In genomic region chr20:32678948-32679347, GRCh38 we compare ENCODE assay signal across 19 cellular contexts. TPM values are rescaled to one million over a fixed set of nuclear protein-coding genes. Genes with fewer than 3 reads are reported as not detected.
DNase-seq lines count a peak whose midpoint lies in the region; ATAC-seq and TF ChIP-seq lines count a peak whose summit lies in the region.
"Had no signal": no experiment of that assay in that cellular context is flagged by ENCODE, and none has a peak within 500 bp of the region (broad histone marks: within the 10 kb centered on the region; RNA-seq: fewer than 3 reads in every experiment).

No MANE protein-coding gene starts in this region.

- H3K27ac Mint-ChIP-seq in endodermal cell = no peak overlapping the region
- no peak overlapping the region for H3K27ac Mint-ChIP-seq in activated T-helper 17 cell treated with anti-CD3 and anti-CD28 coated beads, Interleukin-2, amount 50 U/mL, for 72 hours
- H3K27ac Mint-ChIP-seq: activated CD4-positive, alpha-beta T cell treated with anti-CD3 and anti-CD28 coated beads, Interleukin-2, amount 10 ng/mL, durations not matched to agents 7 days and 5 days; activated T-helper 2 cell treated with anti-CD3 and anti-CD28 coated beads, Interferon-gamma antibody, Interleukin-2, Interleukin-4, amounts not matched to agents 10 μg/mL and 5 μg/mL and 100 μg/mL, durations not matched to agents 14 hours and 24 hours and 36 hours; memory B cell; T-helper 17 cell had no signal

- DNase-seq in AG20443 (ENCODE audit: low spot score) (peak; percentile 83), LNCaP clone FGC (ENCODE audit: low read depth) (peak; percentile 23), cerebellum (ENCODE audit: low spot score) (peak; percentile 73), right lobe of liver (peak; percentile 90 to 93 (median 91)), endodermal cell (no peak), T-helper 1 cell (no peak)
- DNase-seq: activated CD4-positive, alpha-beta T cell treated with anti-CD3 and anti-CD28 coated beads, Interleukin-2, amount 10 ng/mL, durations not matched to agents 7 days and 5 days; effector CD8-positive, alpha-beta T cell; NCI-H1930; PC-9; stimulated activated CD4-positive, alpha-beta T cell treated with anti-CD3 and anti-CD28 coated beads, Interleukin-4, amount 100 ng/mL, for 24 hours; stimulated activated naive CD4-positive, alpha-beta T cell; T-helper 17 cell had no signal

- TF ChIP-seq POLR2A in right lobe of liver (IDR thresholded peaks at IDR 0.05) = no peak

- H3K27me3 ChIP-seq in right lobe of liver = no peaks in the 10 kb centered on the region
- no peaks in the 10 kb centered on the region for H3K27me3 ChIP-seq in endodermal cell (ENCODE audit: control insufficient read depth, insufficient read depth, low read length, poor library complexity, severe bottlenecking)
- H3K27me3 ChIP-seq: hepatocyte had no signal

- 35% methylated on average over 3 of the region's 6 CpGs for WGBS in right lobe of liver (ENCODE audit: insufficient coverage, low coverage, low lambda C conversion rate, missing lambda C conversion rate)
- 91 to 94% methylated on average over 5 to 6 of the region's 6 CpGs for WGBS in endodermal cell (ENCODE audit: insufficient coverage in 1 of 2, insufficient read length in 1 of 2), 2 experiments

- H3K9me3 ChIP-seq in right lobe of liver (no peaks in the 10 kb centered on the region), endodermal cell (ENCODE audit: control insufficient read depth, low read length) (no peaks in the 10 kb centered on the region)

- H3K36me3 ChIP-seq in right lobe of liver (no peaks in the 10 kb centered on the region), endodermal cell (ENCODE audit: control insufficient read depth, insufficient read depth, low read length) (no peaks in the 10 kb centered on the region)

- no peak overlapping the region for H3K27ac ChIP-seq in right lobe of liver
- no peak overlapping the region for H3K27ac ChIP-seq in endodermal cell (ENCODE audit: low read depth, low read length)
- H3K27ac ChIP-seq: hepatocyte, PC-9 had no signal

- no peaks in the 10 kb centered on the region for H3K9me3 Mint-ChIP-seq in endodermal cell
- H3K9me3 Mint-ChIP-seq in activated T-helper 17 cell treated with anti-CD3 and anti-CD28 coated beads, Interleukin-2, amount 50 U/mL, for 72 hours = no peaks in the 10 kb centered on the region
- H3K9me3 Mint-ChIP-seq: activated CD4-positive, alpha-beta T cell treated with anti-CD3 and anti-CD28 coated beads, Interleukin-2, amount 10 ng/mL, durations not matched to agents 7 days and 5 days; activated T-helper 2 cell treated with anti-CD3 and anti-CD28 coated beads, Interferon-gamma antibody, Interleukin-2, Interleukin-4, amounts not matched to agents 10 μg/mL and 5 μg/mL and 100 μg/mL, durations not matched to agents 14 hours and 24 hours and 36 hours; memory B cell had no signal

- ATAC-seq in right lobe of liver (peak; percentile 91 to 96 (median 94)), HG03469 (IDR thresholded peaks at IDR 0.05; ENCODE audit: unreplicated experiment) (no peak)
- ATAC-seq in activated T-helper 17 cell treated with anti-CD3 and anti-CD28 coated beads, Interleukin-2, amount 50 U/mL, for 72 hours (replicated peaks) = no peak
- ATAC-seq: T-helper 17 cell had no signal

- H3K4me1 ChIP-seq in right lobe of liver = peaks cover 0 to 5% (median 0%) of the 10 kb centered on the region in 4 donors
- H3K4me1 ChIP-seq in endodermal cell (ENCODE audit: control insufficient read depth, insufficient read depth, low read length) = peaks cover 7% of the 10 kb centered on the region

- H3K4me3 ChIP-seq in LNCaP clone FGC (ENCODE audit: low read depth, low read length) (no peak overlapping the region), right lobe of liver (no peak overlapping the region), endodermal cell (ENCODE audit: low read length) (no peak overlapping the region)
- H3K4me3 ChIP-seq: hepatocyte, PC-9 had no signal

- H3K9ac ChIP-seq in endodermal cell (ENCODE audit: extremely low read depth, low read length, poor library complexity, severe bottlenecking) = no peak overlapping the region

- H3K4me1 Mint-ChIP-seq in endodermal cell = peaks cover 23% of the 10 kb centered on the region
- H3K4me1 Mint-ChIP-seq in activated T-helper 17 cell treated with anti-CD3 and anti-CD28 coated beads, Interleukin-2, amount 50 U/mL, for 72 hours = no peaks in the 10 kb centered on the region

- intact Hi-C loops in right lobe of liver (cut with DNase I) = loop anchor here (5.0 kb wide), 2 partner anchors 98 to 103 kb away; no protein-coding TSS in a partner anchor

- no peak for TF ChIP-seq CTCF in LNCaP clone FGC (IDR thresholded peaks at IDR 0.05; ENCODE audit: control insufficient read depth, extremely low read depth, insufficient read depth)
- TF ChIP-seq CTCF in right lobe of liver (IDR thresholded peaks at IDR 0.05) = no peak
- TF ChIP-seq CTCF in endodermal cell (conservative IDR thresholded peaks at IDR 0.05) = no peak

- no peaks in the 10 kb centered on the region for H3K27me3 Mint-ChIP-seq in endodermal cell (ENCODE audit: insufficient read depth)
- no peaks in the 10 kb centered on the region for H3K27me3 Mint-ChIP-seq in activated T-helper 17 cell treated with anti-CD3 and anti-CD28 coated beads, Interleukin-2, amount 50 U/mL, for 72 hours
- H3K27me3 Mint-ChIP-seq: activated CD4-positive, alpha-beta T cell treated with anti-CD3 and anti-CD28 coated beads, Interleukin-2, amount 10 ng/mL, durations not matched to agents 7 days and 5 days; memory B cell; T-helper 17 cell had no signal

- no peak overlapping the region for H3K4me3 Mint-ChIP-seq in endodermal cell
- no peak overlapping the region for H3K4me3 Mint-ChIP-seq in activated T-helper 17 cell treated with anti-CD3 and anti-CD28 coated beads, Interleukin-2, amount 50 U/mL, for 72 hours
- H3K4me3 Mint-ChIP-seq: activated CD4-positive, alpha-beta T cell treated with anti-CD3 and anti-CD28 coated beads, Interleukin-2, amount 10 ng/mL, durations not matched to agents 7 days and 5 days; memory B cell; T-helper 17 cell had no signal

- no peaks in the 10 kb centered on the region for H3K36me3 Mint-ChIP-seq in endodermal cell (ENCODE audit: low read depth)
- no peaks in the 10 kb centered on the region for H3K36me3 Mint-ChIP-seq in activated T-helper 17 cell treated with anti-CD3 and anti-CD28 coated beads, Interleukin-2, amount 50 U/mL, for 72 hours (ENCODE audit: low read depth)

RNA-seq across cellular contexts. Expression of gene C20orf203, which starts 5.2 kb away (rescaled TPM):
- total RNA-seq in cerebellum = 0.64 TPM
- not detected for total RNA-seq in right lobe of liver
- under 1 TPM; 0.18 to 0.24 TPM for total RNA-seq in endodermal cell
- 0.28 TPM for polyA plus RNA-seq in endodermal cell (2013, experiment 1 of 2)
- 0.41 TPM for polyA plus RNA-seq in endodermal cell (2013, experiment 2 of 2)
- under 1 TPM in 1 of 2 donors, not detected in 1; 0.05 TPM for total RNA-seq in activated T-helper 17 cell treated with anti-CD3 and anti-CD28 coated beads, Interleukin-2, amount 50 U/mL, for 72 hours
- total RNA-seq: hepatocyte, PC-9, pulmonary artery endothelial cell had no signal
- polyA plus RNA-seq: hepatocyte had no signal

Comparison
In these comparisons a context has a peak if more than half of its experiments do, and no peak if none do; other contexts are left out.
1. DNase-seq: peak in AG20443 (single experiment), LNCaP clone FGC (single experiment), cerebellum (single experiment) and right lobe of liver (3 of 3); none in endodermal cell (single experiment) and T-helper 1 cell (0 of 5).
2. ATAC-seq: peak in right lobe of liver (4 of 4); none in HG03469 (single experiment) and activated T-helper 17 cell treated with anti-CD3 and anti-CD28 coated beads, Interleukin-2, amount 50 U/mL, for 72 hours (single experiment).